Comparison of ENCODE assay signal across 25 cellular contexts in genomic region chr7:49245062-49245461, GRCh38.
"Had no signal": no experiment of that assay in that cellular context is flagged by ENCODE, and none has a peak within 500 bp of the region (broad histone marks: within the 10 kb centered on the region; RNA-seq: fewer than 3 reads in every experiment).

No MANE protein-coding gene starts in this region.

- H3K27ac ChIP-seq: ascending aorta, brain microvascular endothelial cell, lower lobe of right lung, right lobe of liver, skin epidermis, stomach, suprapubic skin, transverse colon, WERI-Rb-1 had no signal

- H3K9me3 ChIP-seq: ascending aorta, lower lobe of right lung, right lobe of liver, transverse colon had no signal

- DNase-seq: activated CD4-positive, alpha-beta T cell treated with anti-CD3 and anti-CD28 coated beads for 1 hour; activated CD4-positive, alpha-beta T cell treated with anti-CD3 and anti-CD28 coated beads, Interleukin-2, amount 50 U/mL, for 1 hour; activated CD8-positive, alpha-beta T cell treated with anti-CD3 and anti-CD28 coated beads, Interleukin-2, amount 10 ng/mL, durations not matched to agents 7 days and 5 days; activated gamma-delta T cell; activated naive CD4-positive, alpha-beta T cell treated with anti-CD3 and anti-CD28 coated beads, Interleukin-2, amount 50 U/mL, for 16 hours; brain microvascular endothelial cell; caudate nucleus; effector CD4-positive, alpha-beta T cell; erythroblast; foreskin melanocyte; immature natural killer cell; lower lobe of right lung; naive B cell; posterior cingulate gyrus; right lobe of liver; stimulated activated CD4-positive, alpha-beta T cell treated with anti-CD3 and anti-CD28 coated beads, Interleukin-1b, Interleukin-23, amount 100 ng/mL, for 48 hours; stomach; transverse colon; WERI-Rb-1 had no signal

- H3K36me3 Mint-ChIP-seq: immature natural killer cell, naive B cell had no signal

- H3K36me3 ChIP-seq: ascending aorta, brain microvascular endothelial cell, lower lobe of right lung, right lobe of liver, stomach, suprapubic skin, transverse colon, WERI-Rb-1 had no signal

- H3K27me3 Mint-ChIP-seq: dendritic cell treated with granulocyte-macrophage colony-stimulating factor and Interleukin-4, amounts not matched to agents 40 ng/mL and 50 ng/mL, for 4 days; naive B cell had no signal

- H3K4me1 ChIP-seq: ascending aorta, lower lobe of right lung, right lobe of liver, stomach, suprapubic skin, transverse colon had no signal

- H3K4me3 Mint-ChIP-seq: activated CD8-positive, alpha-beta T cell treated with anti-CD3 and anti-CD28 coated beads, Interleukin-2, amount 10 ng/mL, durations not matched to agents 7 days and 5 days; activated T-helper 1 cell treated with anti-CD3 and anti-CD28 coated beads, Interleukin-12 subunit alpha, Interleukin-12 subunit beta, Interleukin-2, Interleukin-4 antibody, amounts not matched to agents 30 ng/mL and 10 ng/mL and 1 ng/mL, durations not matched to agents 14 hours and 24 hours and 36 hours; dendritic cell treated with granulocyte-macrophage colony-stimulating factor and Interleukin-4, amounts not matched to agents 40 ng/mL and 50 ng/mL, for 4 days; immature natural killer cell; naive B cell had no signal

- H3K9me3 Mint-ChIP-seq: activated T-helper 1 cell treated with anti-CD3 and anti-CD28 coated beads, Interleukin-12 subunit alpha, Interleukin-12 subunit beta, Interleukin-2, Interleukin-4 antibody, amounts not matched to agents 30 ng/mL and 10 ng/mL and 1 ng/mL, durations not matched to agents 14 hours and 24 hours and 36 hours; dendritic cell treated with granulocyte-macrophage colony-stimulating factor and Interleukin-4, amounts not matched to agents 40 ng/mL and 50 ng/mL, for 4 days had no signal

- H3K4me1 Mint-ChIP-seq: immature natural killer cell, naive B cell had no signal

- H3K27ac Mint-ChIP-seq: activated CD8-positive, alpha-beta T cell treated with anti-CD3 and anti-CD28 coated beads, Interleukin-2, amount 10 ng/mL, durations not matched to agents 7 days and 5 days; activated T-helper 1 cell treated with anti-CD3 and anti-CD28 coated beads, Interleukin-12 subunit alpha, Interleukin-12 subunit beta, Interleukin-2, Interleukin-4 antibody, amounts not matched to agents 30 ng/mL and 10 ng/mL and 1 ng/mL, durations not matched to agents 14 hours and 24 hours and 36 hours; dendritic cell treated with granulocyte-macrophage colony-stimulating factor and Interleukin-4, amounts not matched to agents 40 ng/mL and 50 ng/mL, for 4 days; immature natural killer cell; naive B cell had no signal

- H3K4me3 ChIP-seq: ascending aorta, lower lobe of right lung, right lobe of liver, skin epidermis, stomach, suprapubic skin, transverse colon had no signal

- H3K27me3 ChIP-seq: ascending aorta, brain microvascular endothelial cell, right lobe of liver, stomach, suprapubic skin, transverse colon had no signal

- ATAC-seq: activated CD8-positive, alpha-beta T cell treated with anti-CD3 and anti-CD28 coated beads, Interleukin-2, amount 10 ng/mL, durations not matched to agents 7 days and 5 days; left lobe of liver; lower lobe of right lung; right lobe of liver had no signal
